In the genomic region with DNA sequence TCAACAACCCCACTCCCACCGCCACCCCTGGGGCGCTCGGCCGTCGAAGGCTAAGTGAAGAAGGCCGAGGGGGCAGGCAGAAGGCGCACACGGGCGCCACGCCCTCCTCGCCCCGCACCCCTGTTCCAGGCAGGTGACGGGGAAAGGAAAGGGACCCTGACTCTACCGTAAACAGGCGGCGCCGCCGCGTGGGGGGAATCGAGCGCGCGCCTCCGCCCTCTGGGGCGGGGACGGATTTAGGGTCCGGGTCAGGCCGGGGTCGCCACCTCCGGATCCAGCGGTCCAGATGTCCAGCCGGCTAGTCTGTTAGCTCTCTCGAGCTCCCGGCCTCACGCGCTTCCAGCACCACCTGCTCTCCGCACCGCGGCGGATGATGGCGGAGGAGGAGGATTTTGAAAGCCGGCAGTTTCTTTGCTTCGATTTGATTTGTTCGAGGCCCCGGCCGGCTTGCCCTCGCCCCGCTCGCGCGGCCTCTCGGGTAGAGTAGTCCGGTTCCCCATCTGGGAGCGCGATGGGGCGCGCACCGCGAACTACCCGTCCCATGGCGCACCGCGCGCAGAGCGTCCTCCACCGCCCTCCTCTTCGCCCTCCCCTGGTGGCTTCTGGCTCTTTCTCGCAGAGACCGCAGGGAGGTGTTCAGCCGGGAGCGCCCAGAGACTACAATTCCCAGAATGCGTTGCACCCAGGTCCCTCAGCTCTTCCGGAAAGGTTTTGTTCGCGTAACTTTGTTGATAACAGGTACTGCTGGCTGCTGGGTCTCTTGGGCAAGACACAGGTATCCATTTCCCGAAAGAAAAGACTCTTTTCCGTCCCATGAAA, we compare ENCODE assay signal across 8 cellular contexts. TPM values are rescaled to one million over a fixed set of nuclear protein-coding genes. Genes with fewer than 3 reads are reported as not detected.
DNase-seq lines count a peak whose midpoint lies in the region; ATAC-seq and TF ChIP-seq lines count a peak whose summit lies in the region.

A gene with protein sequence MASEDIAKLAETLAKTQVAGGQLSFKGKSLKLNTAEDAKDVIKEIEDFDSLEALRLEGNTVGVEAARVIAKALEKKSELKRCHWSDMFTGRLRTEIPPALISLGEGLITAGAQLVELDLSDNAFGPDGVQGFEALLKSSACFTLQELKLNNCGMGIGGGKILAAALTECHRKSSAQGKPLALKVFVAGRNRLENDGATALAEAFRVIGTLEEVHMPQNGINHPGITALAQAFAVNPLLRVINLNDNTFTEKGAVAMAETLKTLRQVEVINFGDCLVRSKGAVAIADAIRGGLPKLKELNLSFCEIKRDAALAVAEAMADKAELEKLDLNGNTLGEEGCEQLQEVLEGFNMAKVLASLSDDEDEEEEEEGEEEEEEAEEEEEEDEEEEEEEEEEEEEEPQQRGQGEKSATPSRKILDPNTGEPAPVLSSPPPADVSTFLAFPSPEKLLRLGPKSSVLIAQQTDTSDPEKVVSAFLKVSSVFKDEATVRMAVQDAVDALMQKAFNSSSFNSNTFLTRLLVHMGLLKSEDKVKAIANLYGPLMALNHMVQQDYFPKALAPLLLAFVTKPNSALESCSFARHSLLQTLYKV (minus strand): TSS at position 368 of the 819 bp plus-strand sequence. CDS start 5,143 bp downstream, outside the sequence.

- H4K20me1 ChIP-seq in mammary epithelial cell (ENCODE audit: insufficient read depth, low read length) = no peaks in the 10 kb centered on the region

- peaks cover 41% of the 10 kb centered on the region for H3K36me3 ChIP-seq in WERI-Rb-1
- peaks cover 10% of the 10 kb centered on the region for H3K36me3 ChIP-seq in mammary epithelial cell (ENCODE audit: insufficient read depth, low read length)
- H3K36me3 ChIP-seq in skeletal muscle tissue (ENCODE audit: control insufficient read depth in 3 of 3, insufficient read depth in 3 of 3, low read length in 3 of 3) = peaks cover 6 to 10% (median 8%) of the 10 kb centered on the region in 3 donors

- no peak for TF ChIP-seq CTCF in WERI-Rb-1 (IDR thresholded peaks at IDR 0.05; ENCODE audit: low read depth, low read length)
- peak in 1 of 2 donors; percentile 36 for TF ChIP-seq CTCF in mammary epithelial cell (conservative IDR thresholded peaks at IDR 0.05 in 1 of 2, IDR thresholded peaks at IDR 0.05 in 1 of 2; ENCODE audit: extremely low read depth in 1 of 2, insufficient read depth in 1 of 2, low read depth in 1 of 2, low read length in 2 of 2)

- peak within 1 kb of the TSS; percentile 85 for H3K4me2 ChIP-seq in mammary epithelial cell (ENCODE audit: insufficient read depth, low read depth, low read length)

- DNase-seq in AG08395 (ENCODE audit: low spot score) (peak; percentile 97), NCI-H2227 (lab: John Stamatoyannopoulos, UW; ENCODE audit: unreplicated experiment) (peak; percentile 98), WERI-Rb-1 (peak; percentile 98), mammary epithelial cell (peak; percentile 99)

- BruUV-seq in mammary epithelial cell (replicated peaks; lab: Mats Ljungman, UMichigan) = TSS peak; percentile 62

- H3K79me2 ChIP-seq in mammary epithelial cell (ENCODE audit: insufficient read depth, low read length) = peaks cover 49% of the 10 kb centered on the region

- peaks cover 58% of the 10 kb centered on the region for H3K4me1 ChIP-seq in mammary epithelial cell (ENCODE audit: insufficient read depth, low read length)
- peaks cover 11 to 22% (median 15%) of the 10 kb centered on the region in 3 donors for H3K4me1 ChIP-seq in skeletal muscle tissue (ENCODE audit: control insufficient read depth in 3 of 3, insufficient read depth in 3 of 3, low read length in 3 of 3)

- H3K27ac ChIP-seq in WERI-Rb-1 (peak within 1 kb of the TSS; percentile 93), mammary epithelial cell (ENCODE audit: insufficient read depth, low read depth, low read length) (peak within 1 kb of the TSS; percentile 90), skeletal muscle tissue (ENCODE audit: low read depth, low read length) (peak within 1 kb of the TSS; percentile 73)

- ATAC-seq in GM18873 (IDR thresholded peaks at IDR 0.05; ENCODE audit: low FRiP score, unreplicated experiment) (peak; percentile 87), HG03139 (IDR thresholded peaks at IDR 0.05; ENCODE audit: unreplicated experiment) (peak; percentile 93)

- in situ Hi-C loops in mammary epithelial cell (cut with MboI; ENCODE audit: low sequenced_read_pairs in 2 of 2) = no loop called here

- intact Hi-C loops in mammary epithelial cell (cut with micrococcal nuclease) = loop anchor here (1.0 to 5.0 kb wide), 5 partner anchors 96 to 364 kb away; a partner anchor contains a TSS

- WGBS in mammary epithelial cell (ENCODE audit: low coverage, missing lambda C conversion rate) = 2% methylated on average over 39 of the region's 77 CpGs

- H3K9me3 ChIP-seq in WERI-Rb-1 (ENCODE audit: severe bottlenecking) = no peaks in the 10 kb centered on the region
- no peaks in the 10 kb centered on the region for H3K9me3 ChIP-seq in mammary epithelial cell (replicated peaks; ENCODE audit: insufficient read depth, low read length)
- H3K9me3 ChIP-seq in iPS-18c (ENCODE audit: control insufficient read depth, insufficient read depth, low read length) = peaks cover under 1% of the 10 kb centered on the region
- no peaks in the 10 kb centered on the region for H3K9me3 ChIP-seq in skeletal muscle tissue (ENCODE audit: control insufficient read depth in 3 of 3, low read length in 3 of 3)

- H3K9ac ChIP-seq in mammary epithelial cell (ENCODE audit: insufficient read depth, low read length) (peak within 1 kb of the TSS; percentile 92), skeletal muscle tissue (ENCODE audit: low read depth in 1 of 3, low read length in 3 of 3) (peak within 1 kb of the TSS; percentile 79 to 92 (median 91))

- no peaks in the 10 kb centered on the region for H3K27me3 ChIP-seq in WERI-Rb-1 (ENCODE audit: insufficient read depth, low read depth, severe bottlenecking)
- H3K27me3 ChIP-seq in mammary epithelial cell (ENCODE audit: insufficient read depth, low read length) = no peaks in the 10 kb centered on the region
- H3K27me3 ChIP-seq in skeletal muscle tissue (ENCODE audit: control insufficient read depth in 3 of 3, insufficient read depth in 3 of 3, low read length in 3 of 3) = no peaks in the 10 kb centered on the region

- H3K4me3 ChIP-seq in WERI-Rb-1 (ENCODE audit: low read depth, low read length) (peak within 1 kb of the TSS; percentile 76), mammary epithelial cell (replicated peaks in 1 of 3; ENCODE audit: insufficient read depth in 1 of 3, low read depth in 2 of 3, low read length in 3 of 3) (peak within 1 kb of the TSS; percentile 79 to 90 (median 88)), iPS-18c (ENCODE audit: insufficient read depth, low read depth, low read length) (peak within 1 kb of the TSS; percentile 84), skeletal muscle tissue (ENCODE audit: low read length in 3 of 3) (peak within 1 kb of the TSS; percentile 86 to 95 (median 90))

- dilution Hi-C loops in mammary epithelial cell (cut with HindIII; ENCODE audit: low sequenced_read_pairs) = no loop called here

- H2AFZ ChIP-seq in mammary epithelial cell (ENCODE audit: low read depth, low read length) = peak within 1 kb of the TSS; percentile 73

- CTCF ChIA-PET in mammary epithelial cell (lab: Charles Lee; ENCODE audit: low non-redundant PET) = interaction anchor here (0.6 kb wide), 1 partner anchor 59 kb away, joined by 4 read pairs; no protein-coding TSS in a partner anchor

RNA-seq across cellular contexts. Expression of the gene that starts here (rescaled TPM):
- total RNA-seq in mammary epithelial cell (100 to 1,000 TPM in 1 of 2 donors, 10 to 100 TPM in 1; 47.8 to 127 TPM), skeletal muscle tissue (10.4 TPM)
- 145 TPM for polyA plus RNA-seq in mammary epithelial cell
- polyA minus RNA-seq in mammary epithelial cell = 192 TPM

Comparison
In these comparisons a context has a peak if more than half of its experiments do, and no peak if none do; other contexts are left out.
1. Peak in every context shown above with its lines: DNase-seq, ATAC-seq, H3K4me3 ChIP-seq and H3K27ac ChIP-seq.